ENCODE assay signal across 8 cellular contexts in the genomic region with DNA sequence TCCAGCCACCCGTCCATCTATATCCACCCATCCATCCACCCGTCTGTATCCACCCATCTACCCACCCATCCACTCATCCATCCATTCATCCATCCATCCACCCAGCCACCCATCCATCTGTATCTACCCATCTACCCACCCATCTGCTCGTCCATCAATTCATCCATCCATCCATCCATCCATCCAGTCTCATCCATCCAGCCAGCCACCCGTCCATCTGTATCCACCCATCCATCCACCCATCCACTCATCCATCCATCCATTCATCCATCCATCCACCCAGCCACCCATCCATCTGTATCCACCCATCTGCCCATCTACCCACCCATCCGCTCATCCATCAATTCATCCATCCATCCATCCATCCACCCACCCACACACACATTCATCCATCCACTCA.
"Had no signal": no experiment of that assay in that cellular context is flagged by ENCODE, and none has a peak within 500 bp of the region (broad histone marks: within the 10 kb centered on the region; RNA-seq: fewer than 3 reads in every experiment).

No MANE protein-coding gene starts in this region.

- H3K27ac ChIP-seq: GM23248 had no signal

- H3K9me3 ChIP-seq: HAP-1 had no signal

- DNase-seq: GM23248, GOT3, H7, KG1 had no signal

- H3K36me3 ChIP-seq: HAP-1 had no signal

- H3K4me3 ChIP-seq: GM23248, HAP-1, K562 had no signal

- H3K9ac ChIP-seq: GM23248 had no signal

- H3K4me1 ChIP-seq: HAP-1 had no signal

- ATAC-seq: HCT116, HepG2, K562 had no signal

- H2AFZ ChIP-seq: GM23248 had no signal
